In the genomic region with DNA sequence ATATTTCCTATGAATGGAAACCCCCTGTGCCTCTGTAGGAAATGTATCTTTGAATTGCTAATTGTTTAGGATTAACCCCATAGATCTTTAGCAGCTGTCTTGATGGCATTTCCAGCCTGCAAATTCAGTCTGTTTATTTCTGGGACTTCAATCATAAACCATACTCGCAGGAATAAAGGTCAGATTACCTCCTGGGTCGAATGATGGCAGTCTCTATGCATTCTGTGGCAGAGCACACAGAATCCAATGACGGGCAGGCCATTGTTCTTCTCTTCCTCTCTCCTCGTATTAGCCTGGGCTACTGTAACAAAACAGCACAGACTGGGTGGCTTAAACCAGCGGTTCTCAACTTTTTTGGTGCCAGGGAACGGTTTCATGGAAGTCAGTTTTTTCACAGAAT, we compare ENCODE assay signal across 18 cellular contexts.
"Had no signal": no experiment of that assay in that cellular context is flagged by ENCODE, and none has a peak within 500 bp of the region (broad histone marks: within the 10 kb centered on the region; RNA-seq: fewer than 3 reads in every experiment).

No MANE protein-coding gene starts in this region.

- DNase-seq: islet precursor cell; left ventricle myocardium inferior; naive thymus-derived CD8-positive, alpha-beta T cell; nucleus accumbens; pancreas; posterior cingulate gyrus; retina; right cardiac atrium; stimulated activated CD4-positive, alpha-beta T cell treated with anti-CD3 and anti-CD28 coated beads, Interleukin-12 subunit alpha, Interleukin-12 subunit beta, amount 100 ng/mL, for 4 hours; stimulated activated CD4-positive, alpha-beta T cell treated with anti-CD3 and anti-CD28 coated beads, Interleukin-15, amount 100 ng/mL, for 24 hours; stimulated activated CD4-positive, alpha-beta T cell treated with anti-CD3 and anti-CD28 coated beads, Interleukin-2, amount 100 ng/mL, for 24 hours; stimulated activated CD4-positive, alpha-beta T cell treated with anti-CD3 and anti-CD28 coated beads, Interleukin-4, amount 100 ng/mL, for 24 hours; stimulated activated naive CD4-positive, alpha-beta T cell treated with Interleukin-2 at 50 U/mL for 16 hours; stimulated activated naive CD8-positive, alpha-beta T cell treated with anti-CD3 and anti-CD28 coated beads, Interleukin-15, amount 100 ng/mL, for 72 hours; substantia nigra; uterus had no signal

- ATAC-seq: naive thymus-derived CD8-positive, alpha-beta T cell; pancreas; sciatic nerve; stimulated activated memory B cell treated with anti-CD40 and anti-IgM and Interleukin-4, amounts not matched to agents 10 μg/mL and 1 μg/mL and 100 μg/mL, for 72 hours; stimulated activated naive CD8-positive, alpha-beta T cell treated with anti-CD3 and anti-CD28 coated beads, Interleukin-15, amount 100 ng/mL, for 72 hours had no signal
